In the genomic region with DNA sequence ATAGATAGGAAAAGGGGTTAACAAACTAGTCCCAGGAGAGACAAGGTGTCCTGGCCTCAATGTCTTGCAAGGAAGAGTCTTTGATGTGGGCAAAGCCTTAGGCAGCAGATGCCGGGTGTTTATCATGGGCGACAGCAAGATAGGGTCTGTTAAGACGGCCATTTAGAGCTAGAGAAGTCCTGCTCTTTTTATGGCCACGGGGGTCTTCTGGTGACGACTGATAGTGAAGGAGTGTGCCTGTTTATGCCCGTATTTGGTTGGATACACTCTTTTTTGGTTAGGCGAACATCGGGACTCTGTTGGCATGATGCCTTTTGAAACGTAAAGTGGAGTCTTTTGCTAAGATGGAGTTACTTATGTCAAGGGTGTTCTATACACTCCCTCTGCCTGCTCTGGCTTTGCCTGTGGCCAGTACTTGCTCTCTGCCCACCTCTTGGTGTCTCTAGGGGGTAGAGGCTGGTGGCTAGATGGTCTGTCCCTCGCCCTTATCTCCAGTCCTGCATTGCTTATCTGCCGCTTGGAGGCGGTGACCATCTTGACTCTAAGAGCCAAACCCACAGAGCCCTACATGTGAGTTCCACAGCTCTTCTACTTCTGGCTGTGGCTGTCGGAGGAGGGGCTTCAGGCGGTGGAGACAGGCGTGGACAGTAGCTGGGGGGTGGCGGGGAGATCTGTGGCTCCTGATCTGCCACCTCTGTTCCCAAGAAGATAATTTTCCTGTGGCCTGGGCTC, we compare ENCODE assay signal across 8 cellular contexts. TPM values are rescaled to one million over a fixed set of nuclear protein-coding genes. Genes with fewer than 3 reads are reported as not detected.
DNase-seq lines count a peak whose midpoint lies in the region; ATAC-seq and TF ChIP-seq lines count a peak whose summit lies in the region.

No MANE protein-coding gene starts in this region.

- peak overlapping the region; percentile 77 for H3K27ac ChIP-seq in naive thymus-derived CD4-positive, alpha-beta T cell (ENCODE audit: low read depth, low read length)

- TF ChIP-seq CTCF in AG09309 (IDR thresholded peaks at IDR 0.05; ENCODE audit: control insufficient read depth, insufficient read depth, low read depth, low read length, missing control alignments): no peak
- no peak for TF ChIP-seq CTCF in LNCaP clone FGC (IDR thresholded peaks at IDR 0.05; ENCODE audit: control insufficient read depth, extremely low read depth, insufficient read depth)
- no peak for TF ChIP-seq CTCF in chondrocyte (IDR thresholded peaks at IDR 0.05)

- ATAC-seq in naive thymus-derived CD4-positive, alpha-beta T cell: no peak
- ATAC-seq in GM18520 (IDR thresholded peaks at IDR 0.05; ENCODE audit: unreplicated experiment): no peak

- no peaks in the 10 kb centered on the region for H3K9me3 ChIP-seq in naive thymus-derived CD4-positive, alpha-beta T cell (ENCODE audit: control insufficient read depth in 2 of 3, low read length in 3 of 3)

- DNase-seq in AG09309 (ENCODE audit: low read depth) (no peak), LNCaP clone FGC (ENCODE audit: low read depth) (no peak), chondrocyte (ENCODE audit: low spot score) (no peak), RPMI8226 (no peak), hepatic stellate cell (ENCODE audit: low spot score) (no peak)
- DNase-seq in naive thymus-derived CD4-positive, alpha-beta T cell: no peak
- no peak for DNase-seq in central memory CD4-positive, alpha-beta T cell

- CTCF ChIA-PET in naive thymus-derived CD4-positive, alpha-beta T cell (lab: Charles Lee): interaction anchor here (0.6 to 2.4 kb wide), 15 partner anchors 10 to 196 kb away, joined by 3 to 19 read pairs (median 7); no protein-coding TSS in a partner anchor

- no peaks in the 10 kb centered on the region for H3K27me3 ChIP-seq in naive thymus-derived CD4-positive, alpha-beta T cell (ENCODE audit: control insufficient read depth in 2 of 2, insufficient read depth in 2 of 2, low read length in 2 of 2)

- H3K36me3 Mint-ChIP-seq in chondrocyte (ENCODE audit: low read depth): no peaks in the 10 kb centered on the region
- H3K36me3 Mint-ChIP-seq in naive thymus-derived CD4-positive, alpha-beta T cell: peaks cover 0 to 13% (median 0%) of the 10 kb centered on the region in 5 donors

- POLR2A ChIA-PET in naive thymus-derived CD4-positive, alpha-beta T cell (lab: Charles Lee): interaction anchor here (0.6 to 7.2 kb wide), 20 partner anchors 8 to 240 kb away, joined by 3 to 61 read pairs (median 4); a partner anchor contains a TSS

- H3K27me3 Mint-ChIP-seq in chondrocyte (ENCODE audit: low read depth): no peaks in the 10 kb centered on the region
- H3K27me3 Mint-ChIP-seq in naive thymus-derived CD4-positive, alpha-beta T cell: no peaks in the 10 kb centered on the region

- H3K4me3 ChIP-seq in AG09309 (ENCODE audit: control insufficient read depth, low read depth, low read length) (peak overlapping the region; percentile 80; the same call in 1 of the 2 replicates), LNCaP clone FGC (ENCODE audit: low read depth, low read length) (peak overlapping the region; percentile 92)
- peak overlapping the region; percentile 80 for H3K4me3 ChIP-seq in naive thymus-derived CD4-positive, alpha-beta T cell (ENCODE audit: low read length)

- peaks cover 22% of the 10 kb centered on the region for H3K4me1 Mint-ChIP-seq in chondrocyte (ENCODE audit: low read depth)
- H3K4me1 Mint-ChIP-seq in naive thymus-derived CD4-positive, alpha-beta T cell: peaks cover 30 to 63% (median 53%) of the 10 kb centered on the region in 7 donors

- intact Hi-C loops in naive thymus-derived CD4-positive, alpha-beta T cell (cut with micrococcal nuclease): loop anchor here (5.0 kb wide), 4 partner anchors 425 to 1135 kb away; a partner anchor contains a TSS

- H3K27ac Mint-ChIP-seq in chondrocyte (ENCODE audit: unreplicated experiment): no peak overlapping the region
- H3K27ac Mint-ChIP-seq in naive thymus-derived CD4-positive, alpha-beta T cell: peak overlapping the region; percentile 91 to 99 (median 97)

- no peaks in the 10 kb centered on the region for H3K9me3 Mint-ChIP-seq in chondrocyte (ENCODE audit: low read depth)
- peaks cover 0 to 2% (median 0%) of the 10 kb centered on the region in 11 donors for H3K9me3 Mint-ChIP-seq in naive thymus-derived CD4-positive, alpha-beta T cell

- H3K4me1 ChIP-seq in naive thymus-derived CD4-positive, alpha-beta T cell (ENCODE audit: control insufficient read depth in 2 of 2, insufficient read depth in 2 of 2, low read length in 2 of 2): peaks cover 26 to 38% of the 10 kb centered on the region in 2 donors

- peak overlapping the region; percentile 82 for H3K4me3 Mint-ChIP-seq in chondrocyte (ENCODE audit: unreplicated experiment)
- H3K4me3 Mint-ChIP-seq in naive thymus-derived CD4-positive, alpha-beta T cell: peak overlapping the region; percentile 89 to 99 (median 97)

- no peaks in the 10 kb centered on the region for H3K36me3 ChIP-seq in naive thymus-derived CD4-positive, alpha-beta T cell (ENCODE audit: control insufficient read depth in 2 of 3, insufficient read depth in 3 of 3, low read length in 3 of 3)

RNA-seq across cellular contexts. Expression of a gene that starts 55.8 kb away (rescaled TPM):
- total RNA-seq in chondrocyte: 50.4 to 71.1 TPM (median 64.6 TPM) in 3 replicates
- total RNA-seq in naive thymus-derived CD4-positive, alpha-beta T cell: 10 to 100 TPM; 25.0 to 58.3 (median 35.8) TPM
- 10 to 100 TPM; 56.3 to 70.5 TPM for polyA plus RNA-seq in naive thymus-derived CD4-positive, alpha-beta T cell
